Comparison of ENCODE assay signal across 12 cellular contexts in genomic region chr9:21144620-21145019, GRCh38. TPM values are rescaled to one million over a fixed set of nuclear protein-coding genes. Genes with fewer than 3 reads are reported as not detected.
DNase-seq lines count a peak whose midpoint lies in the region; ATAC-seq, FAIRE-seq and TF ChIP-seq lines count a peak whose summit lies in the region.
"Had no signal": no experiment of that assay in that cellular context is flagged by ENCODE, and none has a peak within 500 bp of the region (broad histone marks: within the 10 kb centered on the region; RNA-seq: fewer than 3 reads in every experiment).

No MANE protein-coding gene starts in this region.

- TF ChIP-seq CTCF in Loucy (conservative IDR thresholded peaks at IDR 0.05; ENCODE audit: low read length) (no peak), thyroid gland (IDR thresholded peaks at IDR 0.05) (no peak), HepG2 (CRISPR knock-in tag; IDR thresholded peaks at IDR 0.05) (no peak)

- no peaks in the 10 kb centered on the region for H4K20me1 ChIP-seq in Loucy (ENCODE audit: insufficient read depth, low read length, poor library complexity, severe bottlenecking)
- no peaks in the 10 kb centered on the region for H4K20me1 ChIP-seq in HepG2 (ENCODE audit: insufficient read depth, low read length)

- 78 to 86% methylated on average over 1 of the region's 1 CpG for WGBS in thyroid gland, 2 donors
- WGBS in HepG2 (ENCODE audit: low lambda C conversion rate), result 0% methylated on average over 1 of the region's 1 CpG

- H3K4me3 ChIP-seq in Loucy (ENCODE audit: low read length, poor library complexity, severe bottlenecking), result peak overlapping the region; percentile 14
- no peak overlapping the region for H3K4me3 ChIP-seq in thyroid gland (replicated peaks in 1 of 3)
- no peak overlapping the region for H3K4me3 ChIP-seq in HepG2 (replicated peaks in 1 of 3; ENCODE audit: insufficient read depth in 1 of 3, low read depth in 2 of 3, low read length in 3 of 3)

- H3K9ac ChIP-seq in Loucy (ENCODE audit: low read depth, low read length, poor library complexity, severe bottlenecking), result no peak overlapping the region
- H3K9ac ChIP-seq in HepG2 (ENCODE audit: insufficient read depth, low read depth, low read length), result no peak overlapping the region

- no peak for TF ChIP-seq POLR2A in thyroid gland (IDR thresholded peaks at IDR 0.05)
- no peak for TF ChIP-seq POLR2A in HepG2 (IDR thresholded peaks at IDR 0.05; ENCODE audit: insufficient read depth in 1 of 2, low read depth in 2 of 2, low read length in 2 of 2)

- peaks cover 12% of the 10 kb centered on the region for H3K4me1 ChIP-seq in Loucy (ENCODE audit: insufficient read depth, low read length, poor library complexity, severe bottlenecking)
- no peaks in the 10 kb centered on the region for H3K4me1 ChIP-seq in thyroid gland
- H3K4me1 ChIP-seq in HepG2 (ENCODE audit: insufficient read depth, low read length), result no peaks in the 10 kb centered on the region

- BruUV-seq in HepG2 (replicated peaks; lab: Mats Ljungman, UMichigan), result no TSS peak

- peaks cover 25% of the 10 kb centered on the region in 2 donors for H3K9me3 Mint-ChIP-seq in stimulated activated naive CD8-positive, alpha-beta T cell treated with anti-CD3 and anti-CD28 coated beads, Interleukin-15, amount 100 ng/mL, for 72 hours

- no peak for TF ChIP-seq RAD21 in HepG2 (CRISPR knock-in tag; IDR thresholded peaks at IDR 0.05)

- no peak overlapping the region for H3K27ac ChIP-seq in thyroid gland
- no peak overlapping the region for H3K27ac ChIP-seq in HepG2 (ENCODE audit: extremely low read length, insufficient read depth, low read length)

- peak overlapping the region; percentile 37 for H3K4me2 ChIP-seq in Loucy (ENCODE audit: low read depth, low read length, poor library complexity, severe bottlenecking)
- no peak overlapping the region for H3K4me2 ChIP-seq in HepG2 (ENCODE audit: low read depth, low read length)

- TF ChIP-seq EP300 in HepG2 (IDR thresholded peaks at IDR 0.05; ENCODE audit: low read depth in 2 of 2, low read length in 2 of 2) (no peak), HepG2 (CRISPR knock-in tag; IDR thresholded peaks at IDR 0.05; ENCODE audit: borderline replicate concordance) (no peak)

- intact Hi-C loops in thyroid gland (cut with DNase I), result no loop called here
- intact Hi-C loops in HepG2 (cut with micrococcal nuclease; ENCODE audit: unreplicated experiment), result no loop called here

- peaks cover 22% of the 10 kb centered on the region for H3K4me1 Mint-ChIP-seq in stimulated activated naive CD8-positive, alpha-beta T cell treated with anti-CD3 and anti-CD28 coated beads, Interleukin-15, amount 100 ng/mL, for 72 hours
- H3K4me1 Mint-ChIP-seq: nephron had no signal

- no peak for FAIRE-seq in HepG2 (lab: Jason Lieb, UNC)

- H3K27me3 ChIP-seq in Loucy (ENCODE audit: insufficient read depth, low read length, poor library complexity, severe bottlenecking) (no peaks in the 10 kb centered on the region), thyroid gland (no peaks in the 10 kb centered on the region), HepG2 (ENCODE audit: control insufficient read depth in 1 of 2, insufficient read depth in 2 of 2, low read length in 2 of 2) (no peaks in the 10 kb centered on the region)

- ATAC-seq in stimulated activated naive CD8-positive, alpha-beta T cell treated with anti-CD3 and anti-CD28 coated beads, Interleukin-15, amount 100 ng/mL, for 72 hours, result peak; percentile 39
- ATAC-seq in stimulated activated naive CD8-positive, alpha-beta T cell treated with anti-CD3 and anti-CD28 coated beads, Interleukin-15, Interleukin-2, amounts not matched to agents 100 U/mL and 50 U/mL, for 24 hours, result no peak
- peak; percentile 54 for ATAC-seq in HG02642 (IDR thresholded peaks at IDR 0.05; ENCODE audit: poor library complexity, unreplicated experiment)
- ATAC-seq in HepG2, result no peak

- H2AFZ ChIP-seq in Loucy (ENCODE audit: low read length) (peak overlapping the region; percentile 41; the same call in 1 of the 2 replicates), HepG2 (ENCODE audit: low read length) (no peak overlapping the region)

- CTCF ChIA-PET in HepG2 (lab: Yijun Ruan, JAX; ENCODE audit: low intra/inter-chr PET ratio, low total read pairs), result no interaction called here

- H3K9me2 ChIP-seq in Loucy (replicated peaks; ENCODE audit: low read depth, low read length), result no peaks in the 10 kb centered on the region

- H3K27me3 Mint-ChIP-seq in stimulated activated naive CD8-positive, alpha-beta T cell treated with anti-CD3 and anti-CD28 coated beads, Interleukin-15, amount 100 ng/mL, for 72 hours, result no peaks in the 10 kb centered on the region

- peak overlapping the region in 1 of 2 donors; percentile 30 for H3K27ac Mint-ChIP-seq in stimulated activated naive CD8-positive, alpha-beta T cell treated with anti-CD3 and anti-CD28 coated beads, Interleukin-15, amount 100 ng/mL, for 72 hours
- H3K27ac Mint-ChIP-seq: nephron had no signal

- in situ Hi-C loops in HepG2 (cut with HindIII; ENCODE audit: extremely low pct_ligation_motif_present, low pct_unique_long_range_greater_than_20kb), result no loop called here

- no peak for DNase-seq in stimulated activated naive CD8-positive, alpha-beta T cell treated with anti-CD3 and anti-CD28 coated beads, Interleukin-15, amount 100 ng/mL, for 72 hours
- no peak for DNase-seq in stimulated activated naive CD8-positive, alpha-beta T cell treated with anti-CD3 and anti-CD28 coated beads, Interleukin-15, Interleukin-2, amounts not matched to agents 100 U/mL and 50 U/mL, for 24 hours
- DNase-seq in thyroid gland, result no peak
- DNase-seq in HepG2 (ENCODE audit: low spot score), result no peak
- DNase-seq in ecto neural progenitor cell (ENCODE audit: low spot score), result no peak
- no peak for DNase-seq in cortex of kidney (lab: John Stamatoyannopoulos, UW)
- DNase-seq: NCI-H1436, T-helper 9 cell had no signal

- POLR2A ChIA-PET in HepG2 (lab: Yijun Ruan, JAX), result no interaction called here

- H3K4me3 Mint-ChIP-seq in stimulated activated naive CD8-positive, alpha-beta T cell treated with anti-CD3 and anti-CD28 coated beads, Interleukin-15, amount 100 ng/mL, for 72 hours, result peak overlapping the region; percentile 48 to 52
- H3K4me3 Mint-ChIP-seq: nephron had no signal

- no peaks in the 10 kb centered on the region for H3K36me3 ChIP-seq in Loucy (ENCODE audit: insufficient read depth, low read length)
- H3K36me3 ChIP-seq in thyroid gland, result no peaks in the 10 kb centered on the region
- H3K36me3 ChIP-seq in HepG2 (replicated peaks in 1 of 2; ENCODE audit: control insufficient read depth in 1 of 2, insufficient read depth in 2 of 2, low read length in 2 of 2), result no peaks in the 10 kb centered on the region

- H3K79me2 ChIP-seq in Loucy (ENCODE audit: insufficient read depth, low read length) (no peaks in the 10 kb centered on the region), HepG2 (ENCODE audit: insufficient read depth, low read length) (no peaks in the 10 kb centered on the region)

- no peaks in the 10 kb centered on the region for H3F3A ChIP-seq in Loucy (ENCODE audit: low read depth)

- peaks cover 8% of the 10 kb centered on the region; the same call in 1 of the 2 replicates for H3K9me3 ChIP-seq in Loucy (ENCODE audit: insufficient read depth, low read depth, low read length)
- no peaks in the 10 kb centered on the region for H3K9me3 ChIP-seq in thyroid gland
- H3K9me3 ChIP-seq in HepG2 (ENCODE audit: low read length), result no peaks in the 10 kb centered on the region; the same call in 1 of the 2 replicates

RNA-seq across cellular contexts. Expression of gene IFNW1, which starts 3.0 kb away (rescaled TPM):
- total RNA-seq in thyroid gland (not detected), HepG2 (2016; rRNA removed; fragmentation: Illumina TruSeq; extraction: Trizol) (not detected in 2 replicates)
- total RNA-seq in HepG2 (2016; cell fraction: cytosol; rRNA removed; fragmentation: Illumina TruSeq; extraction: Trizol; ENCODE audit: low read depth), result not detected in 2 replicates
- not detected in 2 replicates for total RNA-seq in HepG2 (2016; cell fraction: insoluble cytoplasmic fraction; rRNA removed; fragmentation: Illumina TruSeq; extraction: Trizol)
- total RNA-seq in HepG2 (2016; cell fraction: membrane; rRNA removed; fragmentation: Illumina TruSeq; extraction: Trizol), result not detected in 2 replicates
- total RNA-seq in HepG2 (2016; cell fraction: nucleus; rRNA removed; fragmentation: Illumina TruSeq; extraction: Trizol), result not detected in 2 replicates
- polyA plus RNA-seq in HepG2 (2011; rRNA removed), result not detected in 2 replicates
- not detected in 2 replicates for polyA plus RNA-seq in HepG2 (2011; cell fraction: cytosol; rRNA removed)
- polyA plus RNA-seq in HepG2 (2011; cell fraction: nucleus; rRNA removed), result not detected in 2 replicates
- polyA plus RNA-seq in HepG2 (2012), result not detected in 2 replicates
- not detected in 2 replicates for polyA plus RNA-seq in HepG2 (2016; cell fraction: cytosol; fragmentation: Illumina TruSeq; extraction: Trizol; ENCODE audit: low read depth)
- not detected in 2 replicates for polyA plus RNA-seq in HepG2 (2016; cell fraction: insoluble cytoplasmic fraction; fragmentation: Illumina TruSeq; extraction: Trizol; ENCODE audit: low read depth)
- polyA plus RNA-seq in HepG2 (2016; cell fraction: membrane; fragmentation: Illumina TruSeq; extraction: Trizol; ENCODE audit: low read depth), result not detected in 2 replicates
- polyA plus RNA-seq in HepG2 (2016; cell fraction: nucleus; fragmentation: Illumina TruSeq; extraction: Trizol; ENCODE audit: insufficient read depth, low read depth), result not detected in 2 replicates
- not detected in 2 replicates for polyA minus RNA-seq in HepG2 (2011; rRNA and poly(A)+ RNA removed; ENCODE audit: low replicate concordance)
- not detected in 2 replicates for polyA minus RNA-seq in HepG2 (2011; cell fraction: cytosol; rRNA and poly(A)+ RNA removed)
- not detected in 2 replicates for polyA minus RNA-seq in HepG2 (2011; cell fraction: nucleus; rRNA and poly(A)+ RNA removed)
- total RNA-seq: skeletal muscle tissue had no signal

RNA-seq across cellular contexts. Expression of gene IFNA21, which starts 21.8 kb away (rescaled TPM):
- total RNA-seq in thyroid gland (not detected), HepG2 (2016; rRNA removed; fragmentation: Illumina TruSeq; extraction: Trizol) (not detected in 2 replicates)
- total RNA-seq in HepG2 (2016; cell fraction: cytosol; rRNA removed; fragmentation: Illumina TruSeq; extraction: Trizol; ENCODE audit: low read depth), result not detected in 2 replicates
- not detected in 2 replicates for total RNA-seq in HepG2 (2016; cell fraction: insoluble cytoplasmic fraction; rRNA removed; fragmentation: Illumina TruSeq; extraction: Trizol)
- not detected in 2 replicates for total RNA-seq in HepG2 (2016; cell fraction: membrane; rRNA removed; fragmentation: Illumina TruSeq; extraction: Trizol)
- total RNA-seq in HepG2 (2016; cell fraction: nucleus; rRNA removed; fragmentation: Illumina TruSeq; extraction: Trizol), result not detected in 2 replicates
- not detected in 2 replicates for polyA plus RNA-seq in HepG2 (2011; rRNA removed)
- not detected in 2 replicates for polyA plus RNA-seq in HepG2 (2011; cell fraction: cytosol; rRNA removed)
- polyA plus RNA-seq in HepG2 (2011; cell fraction: nucleus; rRNA removed), result not detected in 2 replicates
- polyA plus RNA-seq in HepG2 (2012), result not detected in 2 replicates
- polyA plus RNA-seq in HepG2 (2016; cell fraction: cytosol; fragmentation: Illumina TruSeq; extraction: Trizol; ENCODE audit: low read depth), result not detected in 2 replicates
- polyA plus RNA-seq in HepG2 (2016; cell fraction: insoluble cytoplasmic fraction; fragmentation: Illumina TruSeq; extraction: Trizol; ENCODE audit: low read depth), result not detected in 2 replicates
- polyA plus RNA-seq in HepG2 (2016; cell fraction: membrane; fragmentation: Illumina TruSeq; extraction: Trizol; ENCODE audit: low read depth), result not detected in 2 replicates
- polyA plus RNA-seq in HepG2 (2016; cell fraction: nucleus; fragmentation: Illumina TruSeq; extraction: Trizol; ENCODE audit: insufficient read depth, low read depth), result not detected in 2 replicates
- polyA minus RNA-seq in HepG2 (2011; rRNA and poly(A)+ RNA removed; ENCODE audit: low replicate concordance), result not detected in 2 replicates
- not detected in 2 replicates for polyA minus RNA-seq in HepG2 (2011; cell fraction: cytosol; rRNA and poly(A)+ RNA removed)
- not detected in 2 replicates for polyA minus RNA-seq in HepG2 (2011; cell fraction: nucleus; rRNA and poly(A)+ RNA removed)
- total RNA-seq: skeletal muscle tissue had no signal

RNA-seq across cellular contexts. Expression of gene IFNA4, which starts 42.8 kb away (rescaled TPM):
- total RNA-seq in thyroid gland (not detected), HepG2 (2016; rRNA removed; fragmentation: Illumina TruSeq; extraction: Trizol) (not detected in 2 replicates)
- total RNA-seq in HepG2 (2016; cell fraction: cytosol; rRNA removed; fragmentation: Illumina TruSeq; extraction: Trizol; ENCODE audit: low read depth), result not detected in 2 replicates
- total RNA-seq in HepG2 (2016; cell fraction: insoluble cytoplasmic fraction; rRNA removed; fragmentation: Illumina TruSeq; extraction: Trizol), result not detected in 2 replicates
- not detected in 2 replicates for total RNA-seq in HepG2 (2016; cell fraction: membrane; rRNA removed; fragmentation: Illumina TruSeq; extraction: Trizol)
- total RNA-seq in HepG2 (2016; cell fraction: nucleus; rRNA removed; fragmentation: Illumina TruSeq; extraction: Trizol), result not detected in 2 replicates
- not detected in 2 replicates for polyA plus RNA-seq in HepG2 (2011; rRNA removed)
- polyA plus RNA-seq in HepG2 (2011; cell fraction: cytosol; rRNA removed), result not detected in 2 replicates
- not detected in 2 replicates for polyA plus RNA-seq in HepG2 (2011; cell fraction: nucleus; rRNA removed)
- not detected in 2 replicates for polyA plus RNA-seq in HepG2 (2012)
- polyA plus RNA-seq in HepG2 (2016; cell fraction: cytosol; fragmentation: Illumina TruSeq; extraction: Trizol; ENCODE audit: low read depth), result not detected in 2 replicates
- polyA plus RNA-seq in HepG2 (2016; cell fraction: insoluble cytoplasmic fraction; fragmentation: Illumina TruSeq; extraction: Trizol; ENCODE audit: low read depth), result not detected in 2 replicates
- polyA plus RNA-seq in HepG2 (2016; cell fraction: membrane; fragmentation: Illumina TruSeq; extraction: Trizol; ENCODE audit: low read depth), result not detected in 2 replicates
- not detected in 2 replicates for polyA plus RNA-seq in HepG2 (2016; cell fraction: nucleus; fragmentation: Illumina TruSeq; extraction: Trizol; ENCODE audit: insufficient read depth, low read depth)
- not detected in 2 replicates for polyA minus RNA-seq in HepG2 (2011; rRNA and poly(A)+ RNA removed; ENCODE audit: low replicate concordance)
- polyA minus RNA-seq in HepG2 (2011; cell fraction: cytosol; rRNA and poly(A)+ RNA removed), result not detected in 2 replicates
- not detected in 2 replicates for polyA minus RNA-seq in HepG2 (2011; cell fraction: nucleus; rRNA and poly(A)+ RNA removed)
- total RNA-seq: skeletal muscle tissue had no signal

RNA-seq across cellular contexts. Expression of gene IFNA7, which starts 57.4 kb away (rescaled TPM):
- total RNA-seq in thyroid gland (not detected), HepG2 (2016; rRNA removed; fragmentation: Illumina TruSeq; extraction: Trizol) (not detected in 2 replicates)
- not detected in 2 replicates for total RNA-seq in HepG2 (2016; cell fraction: cytosol; rRNA removed; fragmentation: Illumina TruSeq; extraction: Trizol; ENCODE audit: low read depth)
- not detected in 2 replicates for total RNA-seq in HepG2 (2016; cell fraction: insoluble cytoplasmic fraction; rRNA removed; fragmentation: Illumina TruSeq; extraction: Trizol)
- not detected in 2 replicates for total RNA-seq in HepG2 (2016; cell fraction: membrane; rRNA removed; fragmentation: Illumina TruSeq; extraction: Trizol)
- not detected in 2 replicates for total RNA-seq in HepG2 (2016; cell fraction: nucleus; rRNA removed; fragmentation: Illumina TruSeq; extraction: Trizol)
- not detected in 2 replicates for polyA plus RNA-seq in HepG2 (2011; rRNA removed)
- polyA plus RNA-seq in HepG2 (2011; cell fraction: cytosol; rRNA removed), result not detected in 2 replicates
- polyA plus RNA-seq in HepG2 (2011; cell fraction: nucleus; rRNA removed), result not detected in 2 replicates
- not detected in 2 replicates for polyA plus RNA-seq in HepG2 (2012)
- not detected in 2 replicates for polyA plus RNA-seq in HepG2 (2016; cell fraction: cytosol; fragmentation: Illumina TruSeq; extraction: Trizol; ENCODE audit: low read depth)
- polyA plus RNA-seq in HepG2 (2016; cell fraction: insoluble cytoplasmic fraction; fragmentation: Illumina TruSeq; extraction: Trizol; ENCODE audit: low read depth), result not detected in 2 replicates
- not detected in 2 replicates for polyA plus RNA-seq in HepG2 (2016; cell fraction: membrane; fragmentation: Illumina TruSeq; extraction: Trizol; ENCODE audit: low read depth)
- polyA plus RNA-seq in HepG2 (2016; cell fraction: nucleus; fragmentation: Illumina TruSeq; extraction: Trizol; ENCODE audit: insufficient read depth, low read depth), result not detected in 2 replicates
- not detected in 2 replicates for polyA minus RNA-seq in HepG2 (2011; rRNA and poly(A)+ RNA removed; ENCODE audit: low replicate concordance)
- polyA minus RNA-seq in HepG2 (2011; cell fraction: cytosol; rRNA and poly(A)+ RNA removed), result not detected in 2 replicates
- not detected in 2 replicates for polyA minus RNA-seq in HepG2 (2011; cell fraction: nucleus; rRNA and poly(A)+ RNA removed)
- total RNA-seq: skeletal muscle tissue had no signal

Comparison
In these comparisons a context has a peak if more than half of its experiments do, and no peak if none do; other contexts are left out.
1. ATAC-seq: peak in stimulated activated naive CD8-positive, alpha-beta T cell treated with anti-CD3 and anti-CD28 coated beads, Interleukin-15, amount 100 ng/mL, for 72 hours (single experiment) and HG02642 (single experiment); none in stimulated activated naive CD8-positive, alpha-beta T cell treated with anti-CD3 and anti-CD28 coated beads, Interleukin-15, Interleukin-2, amounts not matched to agents 100 U/mL and 50 U/mL, for 24 hours (single experiment) and HepG2 (single experiment).